9 cellular contexts compared by ENCODE assay signal in the genomic region with DNA sequence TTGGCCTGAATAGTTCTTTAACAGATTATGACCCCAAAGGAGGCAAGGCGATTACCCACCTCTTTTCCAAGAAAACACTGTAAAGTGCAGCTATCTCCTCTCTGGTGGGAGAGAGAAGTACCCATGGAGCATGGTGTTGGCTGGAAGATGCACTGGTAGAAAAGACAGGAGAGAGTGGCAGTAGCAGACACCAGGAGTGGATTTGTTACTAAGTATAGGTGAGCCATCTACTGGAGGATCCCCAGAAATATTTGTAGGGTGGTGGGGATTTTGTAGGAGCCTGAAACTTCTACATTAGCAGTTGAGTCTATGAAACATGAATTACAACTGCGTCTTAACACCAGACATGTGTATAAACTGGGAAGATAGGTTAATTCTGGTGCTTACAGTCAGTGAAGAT.
DNase-seq lines count a peak whose midpoint lies in the region; ATAC-seq and TF ChIP-seq lines count a peak whose summit lies in the region.
"Had no signal": no experiment of that assay in that cellular context is flagged by ENCODE, and none has a peak within 500 bp of the region (broad histone marks: within the 10 kb centered on the region; RNA-seq: fewer than 3 reads in every experiment).

No MANE protein-coding gene starts in this region.

- no peak overlapping the region for H3K4me3 Mint-ChIP-seq in activated CD4-positive, alpha-beta T cell treated with anti-CD3 and anti-CD28 coated beads for 36 hours

- no peaks in the 10 kb centered on the region for H3K9me3 Mint-ChIP-seq in activated CD4-positive, alpha-beta T cell treated with anti-CD3 and anti-CD28 coated beads for 36 hours (ENCODE audit: low read depth)

- no peak overlapping the region for H3K9ac ChIP-seq in colonic mucosa (ENCODE audit: low read depth in 2 of 2, low read length in 2 of 2)

- CTCF ChIA-PET in activated CD4-positive, alpha-beta T cell treated with anti-CD3 and anti-CD28 coated beads for 36 hours (lab: Charles Lee) = interaction anchor here (1.2 to 2.4 kb wide), 3 partner anchors 306 to 342 kb away, joined by 3 to 11 read pairs (median 5); no protein-coding TSS in a partner anchor

- intact Hi-C loops in activated CD4-positive, alpha-beta T cell treated with anti-CD3 and anti-CD28 coated beads for 36 hours (cut with DNase I, micrococcal nuclease) = loop anchor here (2.0 to 10.0 kb wide), 8 partner anchors 255 to 605 kb away; no protein-coding TSS in a partner anchor
- intact Hi-C loops in sciatic nerve (cut with DNase I) = no loop called here
- intact Hi-C loops in colonic mucosa (cut with DNase I) = loop anchor here (10.0 kb wide), 2 partner anchors 347 to 553 kb away; no protein-coding TSS in a partner anchor

- H3K4me1 Mint-ChIP-seq in activated CD4-positive, alpha-beta T cell treated with anti-CD3 and anti-CD28 coated beads for 36 hours = peaks cover 8% of the 10 kb centered on the region

- no peak overlapping the region for H3K27ac Mint-ChIP-seq in activated CD4-positive, alpha-beta T cell treated with anti-CD3 and anti-CD28 coated beads for 36 hours

- no peaks in the 10 kb centered on the region for H3K9me3 ChIP-seq in colonic mucosa
- H3K9me3 ChIP-seq: prostate gland had no signal

- no peak overlapping the region for H3K27ac ChIP-seq in colonic mucosa
- H3K27ac ChIP-seq: prostate gland had no signal

- no peaks in the 10 kb centered on the region for H3K27me3 ChIP-seq in colonic mucosa

- no peaks in the 10 kb centered on the region for H3K27me3 Mint-ChIP-seq in activated CD4-positive, alpha-beta T cell treated with anti-CD3 and anti-CD28 coated beads for 36 hours

- POLR2A ChIA-PET in activated CD4-positive, alpha-beta T cell treated with anti-CD3 and anti-CD28 coated beads for 36 hours (lab: Charles Lee) = no interaction called here

- H3K4me1 ChIP-seq in colonic mucosa = no peaks in the 10 kb centered on the region
- H3K4me1 ChIP-seq: prostate gland had no signal

- no peak for TF ChIP-seq CTCF in colonic mucosa (IDR thresholded peaks at IDR 0.05)

- peak; percentile 49 for ATAC-seq in activated CD4-positive, alpha-beta T cell treated with anti-CD3 and anti-CD28 coated beads for 36 hours
- ATAC-seq in sciatic nerve (peak; percentile 34), GM18868 (IDR thresholded peaks at IDR 0.05; ENCODE audit: unreplicated experiment) (no peak)

- no peaks in the 10 kb centered on the region for H3K36me3 ChIP-seq in colonic mucosa
- H3K36me3 ChIP-seq: prostate gland had no signal

- H3K4me3 ChIP-seq in colonic mucosa = no peak overlapping the region
- H3K4me3 ChIP-seq: prostate gland had no signal

- DNase-seq in activated CD4-positive, alpha-beta T cell treated with anti-CD3 and anti-CD28 coated beads for 36 hours = no peak
- DNase-seq in activated CD4-positive, alpha-beta T cell treated with anti-CD3 and anti-CD28 coated beads, Interleukin-2, amount 50 U/mL, for 4 hours = no peak
- DNase-seq in NCI-H2196 treated with DMSO at 0.1 percent for 48 hours (lab: John Stamatoyannopoulos, UW; ENCODE audit: unreplicated experiment) = peak; percentile 5
- peak; percentile 10 for DNase-seq in cerebellum (ENCODE audit: low spot score)
- no peak for DNase-seq in sciatic nerve (ENCODE audit: low spot score)
- DNase-seq in colonic mucosa = no peak
- DNase-seq in RPMI8226 = no peak

- no peaks in the 10 kb centered on the region for H3K36me3 Mint-ChIP-seq in activated CD4-positive, alpha-beta T cell treated with anti-CD3 and anti-CD28 coated beads for 36 hours (ENCODE audit: low read depth)

Comparison
In these comparisons a context has a peak if more than half of its experiments do, and no peak if none do; other contexts are left out.
1. DNase-seq: peak in NCI-H2196 treated with DMSO at 0.1 percent for 48 hours (single experiment) and cerebellum (single experiment); none in activated CD4-positive, alpha-beta T cell treated with anti-CD3 and anti-CD28 coated beads for 36 hours (single experiment), activated CD4-positive, alpha-beta T cell treated with anti-CD3 and anti-CD28 coated beads, Interleukin-2, amount 50 U/mL, for 4 hours (0 of 2), sciatic nerve (single experiment), colonic mucosa (single experiment) and RPMI8226 (single experiment).